In the genomic region with DNA sequence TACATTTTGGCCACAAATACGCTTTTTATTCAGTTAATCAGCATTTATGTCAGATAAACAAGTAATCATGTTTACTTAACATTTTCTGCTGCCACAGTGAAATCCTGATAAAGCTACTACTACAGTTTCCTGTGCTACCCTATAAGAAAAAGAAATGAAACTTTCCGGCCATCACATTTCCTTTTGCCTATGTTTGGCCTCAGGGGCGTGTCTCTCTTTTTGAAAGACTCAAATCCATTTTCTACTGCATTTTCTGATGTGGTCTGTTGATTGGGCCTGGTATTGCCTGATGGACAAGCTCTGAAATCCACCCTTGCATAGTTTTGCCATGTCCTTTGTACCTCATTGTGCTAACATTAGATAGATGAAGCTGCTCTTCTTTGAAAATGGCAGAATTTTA, we compare ENCODE assay signal across 1 cellular context.
TF ChIP-seq lines count a peak whose summit lies in the region.

No MANE protein-coding gene starts in this region.

TF ChIP-seq in HepG2, 621 proteins besides CTCF, POLR2A, EP300 and RAD21 (continued from another document):
- TF ChIP-seq, protein P1, sequence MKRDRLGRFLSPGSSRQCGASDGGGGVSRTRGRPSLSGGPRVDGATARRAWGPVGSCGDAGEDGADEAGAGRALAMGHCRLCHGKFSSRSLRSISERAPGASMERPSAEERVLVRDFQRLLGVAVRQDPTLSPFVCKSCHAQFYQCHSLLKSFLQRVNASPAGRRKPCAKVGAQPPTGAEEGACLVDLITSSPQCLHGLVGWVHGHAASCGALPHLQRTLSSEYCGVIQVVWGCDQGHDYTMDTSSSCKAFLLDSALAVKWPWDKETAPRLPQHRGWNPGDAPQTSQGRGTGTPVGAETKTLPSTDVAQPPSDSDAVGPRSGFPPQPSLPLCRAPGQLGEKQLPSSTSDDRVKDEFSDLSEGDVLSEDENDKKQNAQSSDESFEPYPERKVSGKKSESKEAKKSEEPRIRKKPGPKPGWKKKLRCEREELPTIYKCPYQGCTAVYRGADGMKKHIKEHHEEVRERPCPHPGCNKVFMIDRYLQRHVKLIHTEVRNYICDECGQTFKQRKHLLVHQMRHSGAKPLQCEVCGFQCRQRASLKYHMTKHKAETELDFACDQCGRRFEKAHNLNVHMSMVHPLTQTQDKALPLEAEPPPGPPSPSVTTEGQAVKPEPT (CRISPR knock-in tag; IDR thresholded peaks at IDR 0.05; ENCODE audit: low read depth), result no peak
